ENCODE assay signal across 9 cellular contexts in the genomic region with DNA sequence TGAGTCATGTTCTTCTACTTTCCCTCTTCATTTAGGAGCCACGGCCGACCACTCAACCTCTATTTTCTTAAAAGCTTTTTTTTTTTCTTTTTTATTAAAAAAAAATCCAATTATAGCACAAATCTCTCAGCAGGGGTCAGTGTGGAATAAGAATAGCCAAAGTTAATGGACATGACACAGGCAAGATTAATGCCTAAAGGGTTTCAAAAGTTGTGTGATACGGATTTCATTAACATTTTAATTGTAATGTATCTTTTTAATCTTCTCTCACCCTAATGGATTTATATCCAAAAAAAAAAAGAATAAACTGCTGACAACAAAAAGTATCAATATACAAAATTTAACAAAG. TPM values are rescaled to one million over a fixed set of nuclear protein-coding genes. Genes with fewer than 3 reads are reported as not detected.
DNase-seq lines count a peak whose midpoint lies in the region; ATAC-seq and TF ChIP-seq lines count a peak whose summit lies in the region.
"Had no signal": no experiment of that assay in that cellular context is flagged by ENCODE, and none has a peak within 500 bp of the region (broad histone marks: within the 10 kb centered on the region; RNA-seq: fewer than 3 reads in every experiment).

No MANE protein-coding gene starts in this region.

- WGBS in aorta, 2 donors: 2 to 3% methylated on average over 3 of the region's 3 CpGs

- H3K27ac Mint-ChIP-seq in endothelial cell (ENCODE audit: unreplicated experiment): peak overlapping the region; percentile 0

- no peak overlapping the region for H3K4me3 Mint-ChIP-seq in endothelial cell (ENCODE audit: unreplicated experiment)

- no peaks in the 10 kb centered on the region for H3K27me3 ChIP-seq in aorta (ENCODE audit: control insufficient read depth in 1 of 2, insufficient read depth in 2 of 2, low read length in 1 of 2)

- peaks cover 10% of the 10 kb centered on the region for H3K27me3 Mint-ChIP-seq in endothelial cell (ENCODE audit: unreplicated experiment)

- no peaks in the 10 kb centered on the region for H3K36me3 ChIP-seq in aorta (ENCODE audit: control insufficient read depth in 1 of 2, insufficient read depth in 2 of 2, low read length in 1 of 2)

- H3K4me1 Mint-ChIP-seq in endothelial cell (ENCODE audit: unreplicated experiment): no peaks in the 10 kb centered on the region

- no peaks in the 10 kb centered on the region for H3K9me3 ChIP-seq in aorta (ENCODE audit: control insufficient read depth, low read length)

- H3K27ac ChIP-seq in aorta (ENCODE audit: low read depth in 1 of 2, low read length in 2 of 2): peak overlapping the region in 1 of 2 donors; percentile 37
- H3K27ac ChIP-seq: C4-2B had no signal

- peaks cover 0 to 2% of the 10 kb centered on the region in 2 donors for H3K4me1 ChIP-seq in aorta (ENCODE audit: control insufficient read depth in 1 of 2, insufficient read depth in 2 of 2, low read length in 2 of 2)

- peak; percentile 21 for DNase-seq in DMS79 treated with DMSO at 0.1 percent for 48 hours (lab: John Stamatoyannopoulos, UW)
- no peak for DNase-seq in DMS79 (lab: John Stamatoyannopoulos, UW)
- peak; percentile 34 for DNase-seq in MV-4-11 (lab: John Stamatoyannopoulos, UW)
- no peak for DNase-seq in endothelial cell (ENCODE audit: low spot score)
- no peak for DNase-seq in retinal pigment epithelial cell (ENCODE audit: low read depth)
- no peak for DNase-seq in aorta
- no peak for DNase-seq in activated CD4-positive, alpha-beta T cell treated with anti-CD3 and anti-CD28 coated beads for 1 hour
- no peak for DNase-seq in activated naive CD4-positive, alpha-beta T cell treated with Interleukin-2 at 50 U/mL for 16 hours

- TF ChIP-seq CTCF in endothelial cell (IDR thresholded peaks at IDR 0.05; ENCODE audit: unreplicated experiment) (no peak), retinal pigment epithelial cell (conservative IDR thresholded peaks at IDR 0.05; ENCODE audit: low read depth, low read length) (peak; percentile 49)

- no peak for ATAC-seq in aorta (ENCODE audit: low FRiP score)

- H3K36me3 Mint-ChIP-seq in endothelial cell (ENCODE audit: low read depth, unreplicated experiment): no peaks in the 10 kb centered on the region

- H3K9me3 Mint-ChIP-seq in endothelial cell (ENCODE audit: unreplicated experiment): no peaks in the 10 kb centered on the region

- intact Hi-C loops in aorta (cut with DNase I): loop anchor here (1.0 to 5.0 kb wide), 4 partner anchors 20 to 97 kb away; no protein-coding TSS in a partner anchor

- no peak overlapping the region for H3K4me3 ChIP-seq in retinal pigment epithelial cell (ENCODE audit: low read length)
- no peak overlapping the region for H3K4me3 ChIP-seq in aorta (ENCODE audit: low read length in 2 of 2)

RNA-seq across cellular contexts. Expression of gene NACC2, which starts 5.4 kb away (rescaled TPM):
- total RNA-seq in endothelial cell (ENCODE audit: unreplicated experiment) (9.6 TPM), aorta (10 to 100 TPM; 51.3 to 61.0 TPM)
- polyA plus RNA-seq in aorta: 10 to 100 TPM; 10.5 to 11.7 TPM

RNA-seq across cellular contexts. Expression of gene TMEM250, which starts 29.0 kb away (rescaled TPM):
- 33.6 TPM for total RNA-seq in endothelial cell (ENCODE audit: unreplicated experiment)
- total RNA-seq in aorta: 10 to 100 TPM; 22.0 to 25.1 TPM
- 10 to 100 TPM; 14.9 to 19.0 TPM for polyA plus RNA-seq in aorta

Comparison
In these comparisons a context has a peak if more than half of its experiments do, and no peak if none do; other contexts are left out.
1. DNase-seq: peak in DMS79 treated with DMSO at 0.1 percent for 48 hours (single experiment) and MV-4-11 (single experiment); none in DMS79 (single experiment), endothelial cell (single experiment), retinal pigment epithelial cell (single experiment), aorta (0 of 2), activated CD4-positive, alpha-beta T cell treated with anti-CD3 and anti-CD28 coated beads for 1 hour (single experiment) and activated naive CD4-positive, alpha-beta T cell treated with Interleukin-2 at 50 U/mL for 16 hours (single experiment).